Comparison of ENCODE assay signal across 13 cellular contexts in the genomic region with DNA sequence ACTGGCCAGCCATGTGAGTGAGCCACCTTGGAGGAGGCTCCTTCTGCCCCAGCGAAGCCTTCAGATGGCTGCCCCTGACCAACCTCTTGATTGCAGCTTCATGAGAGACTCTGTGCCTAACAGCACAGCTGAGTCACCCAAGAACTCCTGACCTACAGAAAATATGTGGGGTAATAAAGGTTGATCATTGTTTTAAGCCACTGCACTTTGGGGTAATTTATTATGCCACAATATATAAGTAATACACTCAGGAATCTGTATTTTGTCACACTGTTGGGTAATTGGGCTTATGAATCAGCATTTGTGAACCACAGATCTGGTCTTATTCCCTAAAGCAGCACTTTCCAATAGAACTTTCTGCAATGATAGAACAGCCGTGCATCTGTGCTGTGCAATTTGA. TPM values are rescaled to one million over a fixed set of nuclear protein-coding genes. Genes with fewer than 3 reads are reported as not detected.
DNase-seq lines count a peak whose midpoint lies in the region; ATAC-seq and TF ChIP-seq lines count a peak whose summit lies in the region.
"Had no signal": no experiment of that assay in that cellular context is flagged by ENCODE, and none has a peak within 500 bp of the region (broad histone marks: within the 10 kb centered on the region; RNA-seq: fewer than 3 reads in every experiment).

No MANE protein-coding gene starts in this region.

- peaks cover 4% of the 10 kb centered on the region for H3K27me3 Mint-ChIP-seq in glutamatergic neuron (ENCODE audit: unreplicated experiment)
- H3K27me3 Mint-ChIP-seq: activated CD4-positive, alpha-beta memory T cell treated with anti-CD3 and anti-CD28 coated beads for 36 hours; activated naive CD4-positive, alpha-beta T cell treated with anti-CD3 and anti-CD28 coated beads, Interleukin-2, amount 50 U/mL, for 24 hours had no signal

- H3K4me3 Mint-ChIP-seq in glutamatergic neuron (ENCODE audit: unreplicated experiment) = no peak overlapping the region
- H3K4me3 Mint-ChIP-seq: activated CD4-positive, alpha-beta memory T cell treated with anti-CD3 and anti-CD28 coated beads for 36 hours; activated naive CD4-positive, alpha-beta T cell treated with anti-CD3 and anti-CD28 coated beads, Interleukin-2, amount 50 U/mL, for 24 hours had no signal

- no peak overlapping the region for H3K4me3 ChIP-seq in choroid plexus epithelial cell (ENCODE audit: low read depth, low read length)

- H3K27ac Mint-ChIP-seq in glutamatergic neuron (ENCODE audit: unreplicated experiment) = no peak overlapping the region
- H3K27ac Mint-ChIP-seq: activated CD4-positive, alpha-beta memory T cell treated with anti-CD3 and anti-CD28 coated beads for 36 hours; activated naive CD4-positive, alpha-beta T cell treated with anti-CD3 and anti-CD28 coated beads, Interleukin-2, amount 50 U/mL, for 24 hours had no signal

- no peak for ATAC-seq in left ventricle myocardium superior
- no peak for ATAC-seq in GM21360 (IDR thresholded peaks at IDR 0.05; ENCODE audit: unreplicated experiment)

- H3K9me3 Mint-ChIP-seq in glutamatergic neuron (ENCODE audit: unreplicated experiment) = no peaks in the 10 kb centered on the region
- H3K9me3 Mint-ChIP-seq: activated CD4-positive, alpha-beta memory T cell treated with anti-CD3 and anti-CD28 coated beads for 36 hours; activated naive CD4-positive, alpha-beta T cell treated with anti-CD3 and anti-CD28 coated beads, Interleukin-2, amount 50 U/mL, for 24 hours; naive B cell had no signal

- H3K36me3 Mint-ChIP-seq in glutamatergic neuron (ENCODE audit: unreplicated experiment) = no peaks in the 10 kb centered on the region
- H3K36me3 Mint-ChIP-seq: activated CD4-positive, alpha-beta memory T cell treated with anti-CD3 and anti-CD28 coated beads for 36 hours; activated naive CD4-positive, alpha-beta T cell treated with anti-CD3 and anti-CD28 coated beads, Interleukin-2, amount 50 U/mL, for 24 hours; naive B cell had no signal

- TF ChIP-seq CTCF in choroid plexus epithelial cell (conservative IDR thresholded peaks at IDR 0.05; ENCODE audit: low read depth, low read length) (no peak), glutamatergic neuron (IDR thresholded peaks at IDR 0.05; ENCODE audit: partially characterized antibody, unreplicated experiment) (no peak)

- no peaks in the 10 kb centered on the region for H3K4me1 Mint-ChIP-seq in glutamatergic neuron (ENCODE audit: low read depth, unreplicated experiment)

- DNase-seq in EL (peak; percentile 96), NCI-H226 (peak; percentile 76), choroid plexus epithelial cell (ENCODE audit: low read depth) (peak; percentile 60), myocyte (ENCODE audit: low read depth) (peak; percentile 19), glutamatergic neuron (no peak), left ventricle myocardium superior (no peak), germinal center (ENCODE audit: low spot score) (no peak)
- DNase-seq: activated CD4-positive, alpha-beta memory T cell treated with anti-CD3 and anti-CD28 coated beads for 36 hours; effector CD4-positive, alpha-beta T cell; naive B cell; NCI-H1048 had no signal

- intact Hi-C loops in left ventricle myocardium superior (cut with micrococcal nuclease) = no loop called here

RNA-seq across cellular contexts. Expression of a gene that starts 24.4 kb away (rescaled TPM):
- total RNA-seq in myocyte = 402 and 504 TPM in 2 replicates
- 326 TPM for polyA plus RNA-seq in myocyte (2012)
- total RNA-seq in glutamatergic neuron (ENCODE audit: unreplicated experiment) = 132 TPM
- 515 TPM for total RNA-seq in left ventricle myocardium superior

Comparison
In these comparisons a context has a peak if more than half of its experiments do, and no peak if none do; other contexts are left out.
1. DNase-seq: peak in EL (single experiment), NCI-H226 (single experiment), choroid plexus epithelial cell (single experiment) and myocyte (single experiment); none in glutamatergic neuron (single experiment), left ventricle myocardium superior (single experiment) and germinal center (single experiment).